Comparison of ENCODE assay signal across 15 cellular contexts in the genomic region with DNA sequence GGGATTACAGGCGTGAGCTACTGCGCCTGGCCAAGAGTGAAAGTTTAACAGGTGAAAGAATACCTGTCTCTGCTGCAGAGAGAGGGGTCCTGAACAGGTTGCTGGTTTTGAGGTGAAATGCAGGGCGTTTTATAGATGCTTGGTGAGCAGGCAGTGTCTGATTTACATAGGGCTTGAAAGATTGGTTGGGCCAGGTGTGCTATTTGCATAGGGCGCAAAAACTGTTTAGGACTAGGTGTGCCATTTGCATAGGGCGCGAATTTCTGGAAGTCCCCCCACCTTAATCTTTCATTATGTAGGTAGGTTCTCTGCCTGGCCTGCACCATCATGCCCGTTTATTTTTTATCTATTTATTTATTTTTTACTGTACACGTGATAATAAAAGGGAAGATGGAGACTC. TPM values are rescaled to one million over a fixed set of nuclear protein-coding genes. Genes with fewer than 3 reads are reported as not detected.
DNase-seq lines count a peak whose midpoint lies in the region; ATAC-seq and TF ChIP-seq lines count a peak whose summit lies in the region.
"Had no signal": no experiment of that assay in that cellular context is flagged by ENCODE, and none has a peak within 500 bp of the region (broad histone marks: within the 10 kb centered on the region; RNA-seq: fewer than 3 reads in every experiment).

No MANE protein-coding gene starts in this region.

- H3K9me2 ChIP-seq in DOHH2 (replicated peaks; ENCODE audit: control insufficient read depth, low read length): no peaks in the 10 kb centered on the region

- intact Hi-C loops in activated B cell treated with CpG ODN at 0.5 μM for 24 hours (cut with micrococcal nuclease): no loop called here

- H3K4me1 ChIP-seq in DOHH2 (ENCODE audit: control insufficient read depth, low read length) (peaks cover 76% of the 10 kb centered on the region), Peyer's patch (peaks cover 0 to 8% (median 6%) of the 10 kb centered on the region in 4 donors)
- H3K4me1 ChIP-seq: BE2C had no signal

- peaks cover 5% of the 10 kb centered on the region for H3K79me2 ChIP-seq in DOHH2 (ENCODE audit: control insufficient read depth, low read length)

- no peak for TF ChIP-seq POLR2A in Peyer's patch (IDR thresholded peaks at IDR 0.05)

- H3K27ac Mint-ChIP-seq in activated B cell treated with CpG ODN at 0.5 μM for 24 hours: peak overlapping the region; percentile 56
- H3K27ac Mint-ChIP-seq in stimulated activated naive B cell treated with anti-CD40 and anti-IgM and Interleukin-4, amounts not matched to agents 10 μg/mL and 1 μg/mL and 100 μg/mL, for 72 hours: peak overlapping the region; percentile 80
- H3K27ac Mint-ChIP-seq: HFFc6 had no signal

- H3K9me3 ChIP-seq in DOHH2 (ENCODE audit: control insufficient read depth, insufficient read depth, low read length) (no peaks in the 10 kb centered on the region), Peyer's patch (no peaks in the 10 kb centered on the region)
- H3K9me3 ChIP-seq: BE2C had no signal

- no peaks in the 10 kb centered on the region for H3K27me3 ChIP-seq in DOHH2 (ENCODE audit: control insufficient read depth, low read length)
- H3K27me3 ChIP-seq in Peyer's patch: no peaks in the 10 kb centered on the region
- H3K27me3 ChIP-seq: BE2C had no signal

- H3K4me3 ChIP-seq in DOHH2 (ENCODE audit: low read length) (peak overlapping the region; percentile 13; the same call in 1 of the 2 replicates), Peyer's patch (no peak overlapping the region)

- peaks cover 71% of the 10 kb centered on the region for H3K4me1 Mint-ChIP-seq in activated B cell treated with CpG ODN at 0.5 μM for 24 hours
- peaks cover 42 to 78% of the 10 kb centered on the region in 2 donors for H3K4me1 Mint-ChIP-seq in stimulated activated naive B cell treated with anti-CD40 and anti-IgM and Interleukin-4, amounts not matched to agents 10 μg/mL and 1 μg/mL and 100 μg/mL, for 72 hours

- POLR2A ChIA-PET in activated B cell treated with CpG ODN at 0.5 μM for 24 hours (lab: Charles Lee): interaction anchor here (0.7 to 5.7 kb wide), 10 partner anchors 18 to 209 kb away, joined by 3 to 47 read pairs (median 4); a partner anchor contains a TSS

- TF ChIP-seq CTCF in DOHH2 (IDR thresholded peaks at IDR 0.05; ENCODE audit: low read depth, low read length, poor library complexity, severe bottlenecking): no peak
- no peak for TF ChIP-seq CTCF in activated B cell treated with CpG ODN at 0.5 μM for 24 hours (IDR thresholded peaks at IDR 0.05)
- TF ChIP-seq CTCF in Peyer's patch (IDR thresholded peaks at IDR 0.05): no peak

- H3K27me3 Mint-ChIP-seq in activated B cell treated with CpG ODN at 0.5 μM for 24 hours: no peaks in the 10 kb centered on the region
- H3K27me3 Mint-ChIP-seq in stimulated activated naive B cell treated with anti-CD40 and anti-IgM and Interleukin-4, amounts not matched to agents 10 μg/mL and 1 μg/mL and 100 μg/mL, for 72 hours: no peaks in the 10 kb centered on the region
- H3K27me3 Mint-ChIP-seq: CD4-positive, CD25-positive, alpha-beta regulatory T cell had no signal

- peak overlapping the region; percentile 35 for H3K4me2 ChIP-seq in DOHH2 (ENCODE audit: low read length)

- DNase-seq in NCI-H526 (lab: John Stamatoyannopoulos, UW): peak; percentile 76 to 87
- DNase-seq in activated B cell treated with CpG ODN at 0.5 μM for 24 hours: no peak
- DNase-seq in stimulated activated naive B cell treated with anti-CD40 and anti-IgM and Interleukin-4, amounts not matched to agents 10 μg/mL and 1 μg/mL and 100 μg/mL, for 72 hours: no peak
- no peak for DNase-seq in Peyer's patch
- DNase-seq: BE2C; CD4-positive, CD25-positive, alpha-beta regulatory T cell; DMS53; HCEC 1CT; HFFc6; KBM-7 had no signal

- H3K36me3 ChIP-seq in DOHH2 (ENCODE audit: control insufficient read depth, low read length) (no peaks in the 10 kb centered on the region), Peyer's patch (no peaks in the 10 kb centered on the region)
- H3K36me3 ChIP-seq: BE2C had no signal

- H3K36me3 Mint-ChIP-seq in activated B cell treated with CpG ODN at 0.5 μM for 24 hours (ENCODE audit: low read depth): peaks cover 4% of the 10 kb centered on the region
- peaks cover 6 to 12% of the 10 kb centered on the region in 2 donors for H3K36me3 Mint-ChIP-seq in stimulated activated naive B cell treated with anti-CD40 and anti-IgM and Interleukin-4, amounts not matched to agents 10 μg/mL and 1 μg/mL and 100 μg/mL, for 72 hours

- H3K27ac ChIP-seq in DOHH2 (ENCODE audit: low read depth, low read length): peak overlapping the region; percentile 66
- no peak overlapping the region for H3K27ac ChIP-seq in Peyer's patch

- CTCF ChIA-PET in activated B cell treated with CpG ODN at 0.5 μM for 24 hours (lab: Charles Lee): interaction anchor here (0.6 to 13.2 kb wide), 2 partner anchors 112 to 213 kb away, joined by 3 to 510 read pairs; a partner anchor contains a TSS

- no peaks in the 10 kb centered on the region for H3K9me3 Mint-ChIP-seq in activated B cell treated with CpG ODN at 0.5 μM for 24 hours
- H3K9me3 Mint-ChIP-seq in stimulated activated naive B cell treated with anti-CD40 and anti-IgM and Interleukin-4, amounts not matched to agents 10 μg/mL and 1 μg/mL and 100 μg/mL, for 72 hours: peaks cover 3 to 5% of the 10 kb centered on the region in 2 donors
- H3K9me3 Mint-ChIP-seq: HFFc6 had no signal

- H3K4me3 Mint-ChIP-seq in activated B cell treated with CpG ODN at 0.5 μM for 24 hours: no peak overlapping the region
- no peak overlapping the region for H3K4me3 Mint-ChIP-seq in stimulated activated naive B cell treated with anti-CD40 and anti-IgM and Interleukin-4, amounts not matched to agents 10 μg/mL and 1 μg/mL and 100 μg/mL, for 72 hours
- H3K4me3 Mint-ChIP-seq: CD4-positive, CD25-positive, alpha-beta regulatory T cell; HFFc6 had no signal

- ATAC-seq in activated B cell treated with CpG ODN at 0.5 μM for 24 hours (ENCODE audit: low read depth) (no peak), HG02840 (IDR thresholded peaks at IDR 0.05; ENCODE audit: low FRiP score, unreplicated experiment) (no peak), GM21717 (IDR thresholded peaks at IDR 0.05; ENCODE audit: unreplicated experiment) (no peak)
- no peak for ATAC-seq in stimulated activated naive B cell treated with anti-CD40 and anti-IgM and Interleukin-4, amounts not matched to agents 10 μg/mL and 1 μg/mL and 100 μg/mL, for 72 hours (replicated peaks)

- H4K20me1 ChIP-seq in DOHH2 (ENCODE audit: control insufficient read depth, insufficient read depth, low read depth, low read length): no peaks in the 10 kb centered on the region

- H3F3A ChIP-seq in DOHH2 (ENCODE audit: control insufficient read depth, insufficient read depth): peaks cover 44% of the 10 kb centered on the region

RNA-seq across cellular contexts. Expression of a gene that starts 4.5 kb away (rescaled TPM):
- total RNA-seq in activated B cell treated with CpG ODN at 0.5 μM for 24 hours: 108 and 129 TPM in 2 replicates
- 100 to 1,000 TPM; 275 to 432 (median 358) TPM for total RNA-seq in Peyer's patch

RNA-seq across cellular contexts. Expression of a gene that starts 6.5 kb away (rescaled TPM):
- 111 and 123 TPM in 2 replicates for total RNA-seq in activated B cell treated with CpG ODN at 0.5 μM for 24 hours
- 10 to 100 TPM in 1 of 4 donors, 1 to 10 TPM in 1, not detected in 2; 1.3 to 12.4 TPM for total RNA-seq in Peyer's patch
- total RNA-seq: Daoy, H4, HFFc6 had no signal

RNA-seq across cellular contexts. Expression of a gene that starts 47.0 kb away (rescaled TPM):
- total RNA-seq in activated B cell treated with CpG ODN at 0.5 μM for 24 hours: 55.3 and 58.6 TPM in 2 replicates
- total RNA-seq in Peyer's patch: 100 to 1,000 TPM in 1 of 4 donors, 10 to 100 TPM in 3; 24.8 to 103 (median 78.7) TPM

RNA-seq across cellular contexts. Expression of a gene that starts 58.2 kb away (rescaled TPM):
- total RNA-seq in activated B cell treated with CpG ODN at 0.5 μM for 24 hours: 56.1 and 58.7 TPM in 2 replicates
- 10 to 100 TPM; 34.5 to 60.2 (median 54.1) TPM for total RNA-seq in Peyer's patch

Comparison
In these comparisons a context has a peak if more than half of its experiments do, and no peak if none do; other contexts are left out.
1. DNase-seq: peak in NCI-H526 (2 of 2); none in activated B cell treated with CpG ODN at 0.5 μM for 24 hours (single experiment), stimulated activated naive B cell treated with anti-CD40 and anti-IgM and Interleukin-4, amounts not matched to agents 10 μg/mL and 1 μg/mL and 100 μg/mL, for 72 hours (single experiment) and Peyer's patch (0 of 3).